Comparison of ENCODE assay signal across 8 cellular contexts in genomic region chr14:88792572-88793258, GRCh38. TPM values are rescaled to one million over a fixed set of nuclear protein-coding genes. Genes with fewer than 3 reads are reported as not detected.
A peak's percentile ranks its signal among the peaks of the same experiment; 100 is the strongest.
DNase-seq lines count a peak whose midpoint lies in the region; ATAC-seq and TF ChIP-seq lines count a peak whose summit lies in the region.

EML5 (minus strand) TSS chr14:88792953; CDS start chr14:88792503, 450 bp downstream.

- peaks cover 27% of the 10 kb centered on the region for H3K27me3 Mint-ChIP-seq in chondrocyte (ENCODE audit: low read depth)

- DNase-seq in AG04450 (ENCODE audit: low read depth, low spot score) (peak; percentile 21), NCI-H226 (peak; percentile 67), chondrocyte (ENCODE audit: low spot score) (peak; percentile 93)
- peak; percentile 74 to 81 for DNase-seq in activated CD4-positive, alpha-beta T cell treated with anti-CD3 and anti-CD28 coated beads for 24 hours (ENCODE audit: low read depth in 2 of 2)
- DNase-seq in stimulated activated CD4-positive, alpha-beta T cell treated with anti-CD3 and anti-CD28 coated beads, Interleukin-1b, Interleukin-23, amount 100 ng/mL, for 1 hour (ENCODE audit: low read depth in 2 of 2) = peak; percentile 47 to 70

- peak within 1 kb of the TSS; percentile 75 for H3K4me3 ChIP-seq in AG04450 (ENCODE audit: low read depth, low read length)

- H3K27me3 ChIP-seq in AG04450 (ENCODE audit: control insufficient read depth, insufficient read depth, low read length) (no peaks in the 10 kb centered on the region), layer of hippocampus (ENCODE audit: control insufficient read depth, insufficient read depth, low read length) (no peaks in the 10 kb centered on the region)

- H3K36me3 Mint-ChIP-seq in chondrocyte (ENCODE audit: low read depth) = no peaks in the 10 kb centered on the region

- no peaks in the 10 kb centered on the region for H3K9me3 Mint-ChIP-seq in chondrocyte (ENCODE audit: low read depth)

- H3K27ac ChIP-seq in AG04450 (ENCODE audit: low read depth, low read length) = peak within 1 kb of the TSS; percentile 11
- peak within 1 kb of the TSS; percentile 46 for H3K27ac ChIP-seq in layer of hippocampus (ENCODE audit: low read depth, low read length)

- no peaks in the 10 kb centered on the region for H3K9me3 ChIP-seq in AG04450 (ENCODE audit: control insufficient read depth, insufficient read depth, low read length)

- H3K4me3 Mint-ChIP-seq in chondrocyte (ENCODE audit: unreplicated experiment) = peak within 1 kb of the TSS; percentile 67

- POLR2A ChIA-PET in AG04450 (lab: Yijun Ruan, JAX) = interaction anchor here (0.9 to 1.5 kb wide), 3 partner anchors 32 to 47 kb away, joined by 3 to 8 read pairs (median 4); partner anchors contain the start of gene TTC8

- H3K27ac Mint-ChIP-seq in chondrocyte (ENCODE audit: unreplicated experiment) = no peak within 1 kb of the TSS

- CTCF ChIA-PET in AG04450 (lab: Charles Lee) = interaction anchor here (0.6 to 1.6 kb wide), 7 partner anchors 33 to 203 kb away, joined by 3 to 6 read pairs (median 3); no protein-coding TSS in a partner anchor

- H3K4me1 Mint-ChIP-seq in chondrocyte (ENCODE audit: low read depth) = no peaks in the 10 kb centered on the region

- peak; percentile 85 for ATAC-seq in GM18867 (IDR thresholded peaks at IDR 0.05; ENCODE audit: unreplicated experiment)
- peak; percentile 84 for ATAC-seq in HG03135 (IDR thresholded peaks at IDR 0.05; ENCODE audit: unreplicated experiment)

- TF ChIP-seq CTCF in AG04450 (IDR thresholded peaks at IDR 0.05; ENCODE audit: low read depth, low read length) = peak; percentile 47
- peak; percentile 67 for TF ChIP-seq CTCF in chondrocyte (IDR thresholded peaks at IDR 0.05)

RNA-seq across cellular contexts. Expression of gene EML5, which starts in this region (rescaled TPM):
- 3.0 and 3.6 TPM in 2 replicates for polyA plus RNA-seq in AG04450 (2011; rRNA removed)
- 12.0 and 17.1 TPM in 2 replicates for polyA minus RNA-seq in AG04450 (2011; rRNA and poly(A)+ RNA removed)
- total RNA-seq in chondrocyte = 0.19 TPM in 1 of 3 replicates, not detected in the others

Comparison
In these comparisons a context has a peak if more than half of its experiments do, and no peak if none do; other contexts are left out.
1. Peak in every context shown above with its lines: DNase-seq, ATAC-seq, H3K4me3 ChIP-seq and H3K27ac ChIP-seq.
2. Peak in DNase-seq in chondrocyte; RNA of the gene not detected or under 1 TPM.
3. DNase-seq: peak in every context shown above with its lines; median percentile 93 in chondrocyte; 78 in activated CD4-positive, alpha-beta T cell treated with anti-CD3 and anti-CD28 coated beads for 24 hours; 67 in NCI-H226; 58 in stimulated activated CD4-positive, alpha-beta T cell treated with anti-CD3 and anti-CD28 coated beads, Interleukin-1b, Interleukin-23, amount 100 ng/mL, for 1 hour; 21 in AG04450.